ENCODE assay signal across 8 cellular contexts in genomic region chr17:15683824-15684478, GRCh38. TPM values are rescaled to one million over a fixed set of nuclear protein-coding genes. Genes with fewer than 3 reads are reported as not detected.
DNase-seq lines count a peak whose midpoint lies in the region; ATAC-seq, FAIRE-seq and TF ChIP-seq lines count a peak whose summit lies in the region.
"Not testable (repeated sequence)": the region's sequence is repeated elsewhere in the genome, so short reads cannot be mapped to it uniquely, and the experiment has no call there.

Gene TRIM16 (minus strand): TSS chr17:15684311. CDS start chr17:15651609, 32,702 bp downstream.

- TF ChIP-seq POLR2A in A549 (IDR thresholded peaks at IDR 0.05; ENCODE audit: low read length) (peak; percentile 59), GM18951 (IDR thresholded peaks at IDR 0.05; ENCODE audit: extremely low read depth, insufficient read depth, insufficient read length) (peak; percentile 57)

- TF ChIP-seq CTCF in A549 (IDR thresholded peaks at IDR 0.05) = not testable (repeated sequence)

- not testable (repeated sequence) for TF ChIP-seq EP300 in A549 (IDR thresholded peaks at IDR 0.05)

- in situ Hi-C loops in GM18951 (cut with MboI; ENCODE audit: low sequenced_read_pairs, unreplicated experiment) = not testable (repeated sequence)

- H3K27ac ChIP-seq in A549 (peak within 1 kb of the TSS; percentile 66 to 82), small intestine (ENCODE audit: low read depth in 1 of 2, low read length in 1 of 2) (peak within 1 kb of the TSS in 1 of 2 donors; percentile 77)
- not testable (repeated sequence) for H3K27ac ChIP-seq in caudate nucleus (ENCODE audit: low read depth, low read length)

- ATAC-seq in A549 = peak; percentile 96 to 98
- ATAC-seq in HG03108 (IDR thresholded peaks at IDR 0.05; ENCODE audit: unreplicated experiment) = peak; percentile 94
- ATAC-seq in activated CD4-positive, CD25-positive, alpha-beta regulatory T cell treated with anti-CD3 and anti-CD28 coated beads, Interleukin-2, amount 50 U/mL, for 24 hours = peak; percentile 93 to 94

- under 1% methylated on average over 24 of the region's 35 CpGs for WGBS in A549 (ENCODE audit: missing lambda C conversion rate)
- 1% methylated on average over 28 to 35 of the region's 35 CpGs for WGBS in small intestine, 3 donors

- not testable (repeated sequence) for FAIRE-seq in A549 (lab: Jason Lieb, UNC); small intestine (lab: Jason Lieb, UNC)

- POLR2A ChIA-PET in A549 (lab: Yijun Ruan, JAX) = interaction anchor here (0.6 kb wide), 1 partner anchor 32 kb away, joined by 3 read pairs; no protein-coding TSS in a partner anchor

- not testable (repeated sequence) for H3K9me3 ChIP-seq in A549; small intestine (ENCODE audit: control insufficient read depth, low read depth)

- peaks cover 13% of the 10 kb centered on the region; the same call in 2 of the 3 replicates for H3K4me1 ChIP-seq in A549
- not testable (repeated sequence) for H3K4me1 ChIP-seq in small intestine (ENCODE audit: control insufficient read depth in 2 of 2, insufficient read depth in 1 of 2, low read depth in 1 of 2, low read length in 1 of 2)

- H3K4me2 ChIP-seq in A549 = peak within 1 kb of the TSS; percentile 83

- H3K27me3 ChIP-seq in small intestine (ENCODE audit: control insufficient read depth in 2 of 2, insufficient read depth in 2 of 2, low read length in 2 of 2) = not testable (repeated sequence)

- H3K4me3 ChIP-seq in A549 (peak within 1 kb of the TSS; percentile 57), small intestine (ENCODE audit: low read depth in 1 of 2, low read length in 2 of 2) (peak within 1 kb of the TSS; percentile 57 to 73)

- DNase-seq in A549 (ENCODE audit: low read depth in 1 of 2, low spot score in 1 of 2) (peak; percentile 38 to 65), NCI-H2227 (lab: John Stamatoyannopoulos, UW; ENCODE audit: unreplicated experiment) (peak; percentile 67), caudate nucleus (lab: John Stamatoyannopoulos, UW) (peak in 59 of 61 donors; percentile 9 to 85 (median 66)), inferior parietal cortex (ENCODE audit: extremely low spot score) (peak; percentile 87), small intestine (peak; percentile 67)

- H3K36me3 ChIP-seq in small intestine (ENCODE audit: control insufficient read depth in 2 of 2, insufficient read depth in 2 of 2, low read length in 2 of 2) = not testable (repeated sequence)

- CTCF ChIA-PET in A549 (lab: Yijun Ruan, JAX) = not testable (repeated sequence)

- TF ChIP-seq RAD21 in A549 (conservative IDR thresholded peaks at IDR 0.05 in 1 of 2, IDR thresholded peaks at IDR 0.05 in 1 of 2) = not testable (repeated sequence)

TF ChIP-seq in A549, 52 proteins besides CTCF, POLR2A, EP300 and RAD21:
- TF ChIP-seq E2F6 (IDR thresholded peaks at IDR 0.05; ENCODE audit: borderline replicate concordance, low read depth) = 0 out of 2 replicates have a peak, but pooled peaks have one; percentile 25
- peak in 1 of 2 experiments; percentile 62; a peak in 2 of 5 replicates for TF ChIP-seq JUN (IDR thresholded peaks at IDR 0.05)
- peak; percentile 78 for TF ChIP-seq MAX (IDR thresholded peaks at IDR 0.05)
TF ChIP-seq in A549: peak in this region for 3; not testable (repeated sequence) for 49.

RNA-seq across cellular contexts. Expression of gene TRIM16, which starts in this region (rescaled TPM):
- polyA plus RNA-seq in A549 (2011; rRNA removed) (275 and 301 TPM in 2 replicates), A549 (2017; fragmentation: RNase III; extraction: RNeasy Plus Mini Kit Qiagen cat#74134 plus additional on column Dnase treatment) (293 to 322 TPM (median 297 TPM) in 3 replicates), small intestine (10 to 100 TPM; 16.5 to 22.2 (median 20.1) TPM)
- polyA plus RNA-seq in A549 (2012; cell fraction: cytosol; rRNA removed) = 218 and 250 TPM in 2 replicates
- 179 and 219 TPM in 2 replicates for polyA plus RNA-seq in A549 (2012; cell fraction: nucleus; rRNA removed)
- 352 and 361 TPM in 2 replicates for polyA minus RNA-seq in A549 (2011; rRNA and poly(A)+ RNA removed)

Comparison
In these comparisons a context has a peak if more than half of its experiments do, and no peak if none do; other contexts are left out.
1. RNA of gene TRIM16 (polyA plus RNA-seq): 179 to 322 TPM in A549; 16.5 to 22.2 TPM in small intestine; every median in the first group is over 4 times any median in the second.
2. Peak in every context shown above with its lines, with median percentiles within 50 percentile points of each other: ATAC-seq and DNase-seq.